In genomic region chr18:49227456-49227855, GRCh38 we compare ENCODE assay signal across 1 cellular context.
TF ChIP-seq lines count a peak whose summit lies in the region.

No MANE protein-coding gene starts in this region.

TF ChIP-seq in GM23338, 12 proteins besides CTCF, POLR2A, EP300 and RAD21 (continued from another document):
- TF ChIP-seq, protein P1, sequence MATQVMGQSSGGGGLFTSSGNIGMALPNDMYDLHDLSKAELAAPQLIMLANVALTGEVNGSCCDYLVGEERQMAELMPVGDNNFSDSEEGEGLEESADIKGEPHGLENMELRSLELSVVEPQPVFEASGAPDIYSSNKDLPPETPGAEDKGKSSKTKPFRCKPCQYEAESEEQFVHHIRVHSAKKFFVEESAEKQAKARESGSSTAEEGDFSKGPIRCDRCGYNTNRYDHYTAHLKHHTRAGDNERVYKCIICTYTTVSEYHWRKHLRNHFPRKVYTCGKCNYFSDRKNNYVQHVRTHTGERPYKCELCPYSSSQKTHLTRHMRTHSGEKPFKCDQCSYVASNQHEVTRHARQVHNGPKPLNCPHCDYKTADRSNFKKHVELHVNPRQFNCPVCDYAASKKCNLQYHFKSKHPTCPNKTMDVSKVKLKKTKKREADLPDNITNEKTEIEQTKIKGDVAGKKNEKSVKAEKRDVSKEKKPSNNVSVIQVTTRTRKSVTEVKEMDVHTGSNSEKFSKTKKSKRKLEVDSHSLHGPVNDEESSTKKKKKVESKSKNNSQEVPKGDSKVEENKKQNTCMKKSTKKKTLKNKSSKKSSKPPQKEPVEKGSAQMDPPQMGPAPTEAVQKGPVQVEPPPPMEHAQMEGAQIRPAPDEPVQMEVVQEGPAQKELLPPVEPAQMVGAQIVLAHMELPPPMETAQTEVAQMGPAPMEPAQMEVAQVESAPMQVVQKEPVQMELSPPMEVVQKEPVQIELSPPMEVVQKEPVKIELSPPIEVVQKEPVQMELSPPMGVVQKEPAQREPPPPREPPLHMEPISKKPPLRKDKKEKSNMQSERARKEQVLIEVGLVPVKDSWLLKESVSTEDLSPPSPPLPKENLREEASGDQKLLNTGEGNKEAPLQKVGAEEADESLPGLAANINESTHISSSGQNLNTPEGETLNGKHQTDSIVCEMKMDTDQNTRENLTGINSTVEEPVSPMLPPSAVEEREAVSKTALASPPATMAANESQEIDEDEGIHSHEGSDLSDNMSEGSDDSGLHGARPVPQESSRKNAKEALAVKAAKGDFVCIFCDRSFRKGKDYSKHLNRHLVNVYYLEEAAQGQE (IDR thresholded peaks at IDR 0.05; ENCODE audit: unreplicated experiment): no peak
- TF ChIP-seq ZNF331 (CRISPR knock-in tag; IDR thresholded peaks at IDR 0.05; ENCODE audit: low read depth) (no peak), POLR2AphosphoS5 (IDR thresholded peaks at IDR 0.05; ENCODE audit: low read depth) (no peak), ETS1 (IDR thresholded peaks at IDR 0.05) (no peak), STAT1 (IDR thresholded peaks at IDR 0.05; ENCODE audit: unreplicated experiment) (no peak)
